ENCODE assay signal across 8 cellular contexts in genomic region chr1:15501208-15502032, GRCh38. TPM values are rescaled to one million over a fixed set of nuclear protein-coding genes. Genes with fewer than 3 reads are reported as not detected.
DNase-seq lines count a peak whose midpoint lies in the region; ATAC-seq and TF ChIP-seq lines count a peak whose summit lies in the region.

No MANE protein-coding gene starts in this region.

- no peaks in the 10 kb centered on the region for H3K27me3 ChIP-seq in MM.1S (replicated peaks; ENCODE audit: insufficient read depth, low read length)
- H3K27me3 ChIP-seq in right atrium auricular region = no peaks in the 10 kb centered on the region
- no peaks in the 10 kb centered on the region for H3K27me3 ChIP-seq in smooth muscle cell (ENCODE audit: low read depth)

- no peaks in the 10 kb centered on the region for H3K27me3 Mint-ChIP-seq in activated naive CD8-positive, alpha-beta T cell treated with anti-CD3 and anti-CD28 coated beads for 36 hours

- H3K36me3 Mint-ChIP-seq in activated naive CD8-positive, alpha-beta T cell treated with anti-CD3 and anti-CD28 coated beads for 36 hours = peaks cover 3% of the 10 kb centered on the region

- H3K4me1 ChIP-seq in MM.1S (ENCODE audit: low read length) (no peaks in the 10 kb centered on the region), right atrium auricular region (peaks cover 0 to 13% of the 10 kb centered on the region in 2 donors), smooth muscle cell (ENCODE audit: low read depth) (no peaks in the 10 kb centered on the region)

- H4K20me1 ChIP-seq in MM.1S (ENCODE audit: insufficient read depth, low read length) = no peaks in the 10 kb centered on the region
- H4K20me1 ChIP-seq in smooth muscle cell (ENCODE audit: low read depth) = no peaks in the 10 kb centered on the region

- no peak overlapping the region for H3K4me3 Mint-ChIP-seq in activated naive CD8-positive, alpha-beta T cell treated with anti-CD3 and anti-CD28 coated beads for 36 hours

- H3F3A ChIP-seq in MM.1S (ENCODE audit: insufficient read depth, low read length) (no peaks in the 10 kb centered on the region), smooth muscle cell (ENCODE audit: low read depth) (no peaks in the 10 kb centered on the region)

- DNase-seq in Daoy (ENCODE audit: low read depth) (peak; percentile 68), MM.1S (peak; percentile 69), SHP77 treated with DMSO at 0.1 percent for 48 hours (lab: John Stamatoyannopoulos, UW) (peak; percentile 27), right atrium auricular region (ENCODE audit: low spot score) (no peak), smooth muscle cell (lab: John Stamatoyannopoulos, UW; ENCODE audit: unreplicated experiment) (peak; percentile 2)
- peak; percentile 49 for DNase-seq in activated naive CD8-positive, alpha-beta T cell treated with anti-CD3 and anti-CD28 coated beads for 36 hours

- H3K4me2 ChIP-seq in MM.1S (ENCODE audit: low read depth, low read length) (no peak overlapping the region), smooth muscle cell (no peak overlapping the region)

- H2AFZ ChIP-seq in MM.1S (ENCODE audit: low read length) (no peak overlapping the region), smooth muscle cell (ENCODE audit: low read depth) (no peak overlapping the region)

- no peak overlapping the region for H3K9ac ChIP-seq in MM.1S (ENCODE audit: low read length)
- H3K9ac ChIP-seq in smooth muscle cell (ENCODE audit: low read depth) = no peak overlapping the region

- ATAC-seq in GM21619 (IDR thresholded peaks at IDR 0.05; ENCODE audit: unreplicated experiment) (no peak), HG03571 (IDR thresholded peaks at IDR 0.05; ENCODE audit: unreplicated experiment) (no peak)

- WGBS in smooth muscle cell (ENCODE audit: low lambda C conversion rate) = 60% methylated on average over 17 of the region's 17 CpGs

- no peaks in the 10 kb centered on the region for H3K36me3 ChIP-seq in MM.1S (replicated peaks; ENCODE audit: insufficient read depth, low read length)
- peaks cover 8% of the 10 kb centered on the region for H3K36me3 ChIP-seq in right atrium auricular region
- no peaks in the 10 kb centered on the region for H3K36me3 ChIP-seq in smooth muscle cell (ENCODE audit: low read depth)

- H3K4me3 ChIP-seq in MM.1S (ENCODE audit: low read length) = no peak overlapping the region
- no peak overlapping the region for H3K4me3 ChIP-seq in right atrium auricular region
- no peak overlapping the region for H3K4me3 ChIP-seq in smooth muscle cell

- H3K9me2 ChIP-seq in MM.1S (replicated peaks; ENCODE audit: insufficient read depth, low read length) = no peaks in the 10 kb centered on the region

- H3K9me3 ChIP-seq in MM.1S (replicated peaks; ENCODE audit: insufficient read depth, low read length) (no peaks in the 10 kb centered on the region), right atrium auricular region (no peaks in the 10 kb centered on the region), smooth muscle cell (replicated peaks; ENCODE audit: low read depth) (no peaks in the 10 kb centered on the region)

- no peaks in the 10 kb centered on the region for H3K9me3 Mint-ChIP-seq in activated naive CD8-positive, alpha-beta T cell treated with anti-CD3 and anti-CD28 coated beads for 36 hours

- H3K27ac Mint-ChIP-seq in activated naive CD8-positive, alpha-beta T cell treated with anti-CD3 and anti-CD28 coated beads for 36 hours = no peak overlapping the region

- H3K79me2 ChIP-seq in MM.1S (ENCODE audit: low read length) (no peaks in the 10 kb centered on the region), smooth muscle cell (ENCODE audit: low read depth) (no peaks in the 10 kb centered on the region)

- H3K4me1 Mint-ChIP-seq in activated naive CD8-positive, alpha-beta T cell treated with anti-CD3 and anti-CD28 coated beads for 36 hours = no peaks in the 10 kb centered on the region

- H3K27ac ChIP-seq in MM.1S (ENCODE audit: low read length) (no peak overlapping the region), right atrium auricular region (no peak overlapping the region), smooth muscle cell (ENCODE audit: low read depth) (no peak overlapping the region)

- TF ChIP-seq CTCF in MM.1S (IDR thresholded peaks at IDR 0.05; ENCODE audit: low read length) (peak; percentile 71), right atrium auricular region (IDR thresholded peaks at IDR 0.05) (peak; percentile 58 to 67), smooth muscle cell (IDR thresholded peaks at IDR 0.05; ENCODE audit: borderline replicate concordance, insufficient read depth, poor library complexity, severe bottlenecking) (peak; percentile 87)

RNA-seq across cellular contexts. Expression of gene CASP9, which starts 22.6 kb away (rescaled TPM):
- total RNA-seq in Daoy (2014; rRNA removed; shearing (Covaris generic)) = 5.5 and 13.4 TPM in 2 replicates
- 1 to 10 TPM; 6.5 to 9.1 TPM for total RNA-seq in activated naive CD8-positive, alpha-beta T cell treated with anti-CD3 and anti-CD28 coated beads for 36 hours
- total RNA-seq in right atrium auricular region = 10 to 100 TPM in 1 of 2 donors, 1 to 10 TPM in 1; 6.8 to 11.9 TPM
- 4.2 and 5.4 TPM in 2 replicates for total RNA-seq in smooth muscle cell
- 4.8 and 7.2 TPM in 2 replicates for polyA plus RNA-seq in smooth muscle cell

RNA-seq across cellular contexts. Expression of gene DNAJC16, which starts 25.2 kb away (rescaled TPM):
- total RNA-seq in Daoy (2014; rRNA removed; shearing (Covaris generic)) = 10.9 and 11.8 TPM in 2 replicates
- 10 to 100 TPM; 12.2 to 12.8 TPM for total RNA-seq in activated naive CD8-positive, alpha-beta T cell treated with anti-CD3 and anti-CD28 coated beads for 36 hours
- total RNA-seq in right atrium auricular region (10 to 100 TPM; 11.2 to 14.5 TPM), smooth muscle cell (18.3 and 23.1 TPM in 2 replicates)
- 4.0 and 5.6 TPM in 2 replicates for polyA plus RNA-seq in smooth muscle cell

RNA-seq across cellular contexts. Expression of gene CELA2B, which starts 25.5 kb away (rescaled TPM):
- total RNA-seq in Daoy (2014; rRNA removed; shearing (Covaris generic)) = not detected in 2 replicates
- not detected for total RNA-seq in activated naive CD8-positive, alpha-beta T cell treated with anti-CD3 and anti-CD28 coated beads for 36 hours
- not detected for total RNA-seq in right atrium auricular region
- not detected in 2 replicates for total RNA-seq in smooth muscle cell
- polyA plus RNA-seq in smooth muscle cell = not detected in 2 replicates

RNA-seq across cellular contexts. Expression of gene CELA2A, which starts 44.9 kb away (rescaled TPM):
- not detected in 2 replicates for total RNA-seq in Daoy (2014; rRNA removed; shearing (Covaris generic))
- total RNA-seq in activated naive CD8-positive, alpha-beta T cell treated with anti-CD3 and anti-CD28 coated beads for 36 hours = not detected
- total RNA-seq in right atrium auricular region (not detected), smooth muscle cell (2.6 TPM in 1 of 2 replicates, not detected in the other)
- not detected in 2 replicates for polyA plus RNA-seq in smooth muscle cell
